In the genomic region with DNA sequence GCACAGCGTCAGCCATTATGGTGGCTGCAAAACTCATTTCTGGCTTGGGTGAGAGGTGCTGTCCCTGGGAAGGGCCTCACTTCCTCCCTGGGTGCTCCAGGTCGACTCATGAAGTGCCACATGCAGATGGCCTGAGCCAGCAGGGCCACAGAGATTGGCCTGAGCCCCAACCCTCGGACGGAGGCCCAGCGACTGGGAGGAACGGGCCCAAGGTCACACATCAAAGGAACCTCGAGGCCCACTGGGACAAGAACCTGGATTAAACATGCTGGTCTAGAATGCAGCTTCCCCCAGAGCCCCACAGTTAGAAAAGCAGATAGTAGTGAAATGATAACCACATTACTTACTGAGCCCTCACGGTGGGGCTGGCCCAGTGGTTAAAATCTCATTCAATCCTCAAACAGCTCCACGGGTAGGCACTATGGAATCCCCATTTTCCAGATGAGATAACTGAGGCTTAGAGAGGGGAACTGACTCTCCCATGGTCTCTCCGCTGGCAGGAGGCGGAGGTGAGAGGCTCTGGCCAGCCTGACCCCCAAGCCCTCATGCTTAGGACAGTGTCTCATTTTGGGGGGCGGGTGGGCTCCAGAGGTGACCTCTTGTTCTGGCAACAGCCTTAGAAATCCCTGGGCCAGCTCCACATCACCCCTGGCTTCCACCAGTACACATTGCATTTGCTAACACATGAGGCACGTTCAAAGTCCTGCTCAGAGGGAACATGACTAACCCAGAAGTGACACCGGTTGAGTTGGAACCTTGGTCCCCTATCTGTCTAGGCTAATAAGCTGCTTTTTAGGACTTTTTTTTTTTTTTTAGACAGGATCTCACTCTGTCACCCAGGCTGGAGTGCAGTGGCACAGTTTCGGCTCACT, we compare ENCODE assay signal across 1 cellular context.
TF ChIP-seq lines count a peak whose summit lies in the region.

No MANE protein-coding gene starts in this region.

TF ChIP-seq in HepG2, 621 proteins besides CTCF, POLR2A, EP300 and RAD21 (continued from another document and continues in another):
- TF ChIP-seq TCF7 (IDR thresholded peaks at IDR 0.05; ENCODE audit: low read depth), result peak; percentile 81
- 0 out of 2 replicates have a peak, but pooled peaks have one; percentile 74 for TF ChIP-seq ZNF343 (CRISPR knock-in tag; IDR thresholded peaks at IDR 0.05)
- peak; percentile 85 for TF ChIP-seq TBX2 (CRISPR knock-in tag; IDR thresholded peaks at IDR 0.05; ENCODE audit: borderline replicate concordance)
- TF ChIP-seq, protein P1, sequence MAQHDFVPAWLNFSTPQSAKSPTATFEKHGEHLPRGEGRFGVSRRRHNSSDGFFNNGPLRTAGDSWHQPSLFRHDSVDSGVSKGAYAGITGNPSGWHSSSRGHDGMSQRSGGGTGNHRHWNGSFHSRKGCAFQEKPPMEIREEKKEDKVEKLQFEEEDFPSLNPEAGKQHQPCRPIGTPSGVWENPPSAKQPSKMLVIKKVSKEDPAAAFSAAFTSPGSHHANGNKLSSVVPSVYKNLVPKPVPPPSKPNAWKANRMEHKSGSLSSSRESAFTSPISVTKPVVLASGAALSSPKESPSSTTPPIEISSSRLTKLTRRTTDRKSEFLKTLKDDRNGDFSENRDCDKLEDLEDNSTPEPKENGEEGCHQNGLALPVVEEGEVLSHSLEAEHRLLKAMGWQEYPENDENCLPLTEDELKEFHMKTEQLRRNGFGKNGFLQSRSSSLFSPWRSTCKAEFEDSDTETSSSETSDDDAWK (CRISPR knock-in tag; IDR thresholded peaks at IDR 0.05), result no peak
- peak; percentile 36; the same call in 1 of the 2 replicates for TF ChIP-seq NCOA2 (CRISPR knock-in tag; IDR thresholded peaks at IDR 0.05)
- TF ChIP-seq MED8 (CRISPR knock-in tag; IDR thresholded peaks at IDR 0.05; ENCODE audit: insufficient replicate concordance), result no peak
- TF ChIP-seq MXD4 (CRISPR knock-in tag; IDR thresholded peaks at IDR 0.05), result peak; percentile 49; the same call in 1 of the 2 replicates
- no peak; the same call in 1 of the 2 replicates for TF ChIP-seq KDM5B (CRISPR knock-in tag; IDR thresholded peaks at IDR 0.05; ENCODE audit: borderline replicate concordance)
- no peak for TF ChIP-seq PBX2 (CRISPR knock-in tag; IDR thresholded peaks at IDR 0.05)
- TF ChIP-seq AFF4 (CRISPR knock-in tag; IDR thresholded peaks at IDR 0.05), result no peak
- no peak for TF ChIP-seq ZNF546 (CRISPR knock-in tag; conservative IDR thresholded peaks at IDR 0.05)
- no peak for TF ChIP-seq ZMAT3 (CRISPR knock-in tag; conservative IDR thresholded peaks at IDR 0.05)
- TF ChIP-seq KAT2B (IDR thresholded peaks at IDR 0.05; ENCODE audit: borderline replicate concordance, low read depth, low read length), result no peak
- no peak for TF ChIP-seq PLRG1 (conservative IDR thresholded peaks at IDR 0.05)
- 0 out of 2 replicates have a peak, but pooled peaks have one; percentile 29 for TF ChIP-seq SOX5 (CRISPR knock-in tag; IDR thresholded peaks at IDR 0.05; ENCODE audit: borderline replicate concordance)
- TF ChIP-seq, protein P2, sequence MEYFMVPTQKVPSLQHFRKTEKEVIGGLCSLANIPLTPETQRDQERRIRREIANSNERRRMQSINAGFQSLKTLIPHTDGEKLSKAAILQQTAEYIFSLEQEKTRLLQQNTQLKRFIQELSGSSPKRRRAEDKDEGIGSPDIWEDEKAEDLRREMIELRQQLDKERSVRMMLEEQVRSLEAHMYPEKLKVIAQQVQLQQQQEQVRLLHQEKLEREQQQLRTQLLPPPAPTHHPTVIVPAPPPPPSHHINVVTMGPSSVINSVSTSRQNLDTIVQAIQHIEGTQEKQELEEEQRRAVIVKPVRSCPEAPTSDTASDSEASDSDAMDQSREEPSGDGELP (IDR thresholded peaks at IDR 0.05; ENCODE audit: borderline replicate concordance, low read depth), result peak; percentile 21; the same call in 1 of the 2 replicates
- no peak for TF ChIP-seq SRSF9 (IDR thresholded peaks at IDR 0.05; ENCODE audit: borderline replicate concordance, insufficient read depth, low read depth, low read length, poor library complexity, severe bottlenecking)
- peak; percentile 95 for TF ChIP-seq XRCC5 (optimal IDR thresholded peaks at IDR 0.05; ENCODE audit: low read length)
- TF ChIP-seq ZNF607 (CRISPR knock-in tag; IDR thresholded peaks at IDR 0.05; ENCODE audit: borderline replicate concordance), result 0 out of 2 replicates have a peak, but pooled peaks have one; percentile 72
- peak; percentile 68 for TF ChIP-seq BCL3 (CRISPR knock-in tag; IDR thresholded peaks at IDR 0.05)
- TF ChIP-seq RORA (CRISPR knock-in tag; IDR thresholded peaks at IDR 0.05), result no peak
- TF ChIP-seq, protein P3, sequence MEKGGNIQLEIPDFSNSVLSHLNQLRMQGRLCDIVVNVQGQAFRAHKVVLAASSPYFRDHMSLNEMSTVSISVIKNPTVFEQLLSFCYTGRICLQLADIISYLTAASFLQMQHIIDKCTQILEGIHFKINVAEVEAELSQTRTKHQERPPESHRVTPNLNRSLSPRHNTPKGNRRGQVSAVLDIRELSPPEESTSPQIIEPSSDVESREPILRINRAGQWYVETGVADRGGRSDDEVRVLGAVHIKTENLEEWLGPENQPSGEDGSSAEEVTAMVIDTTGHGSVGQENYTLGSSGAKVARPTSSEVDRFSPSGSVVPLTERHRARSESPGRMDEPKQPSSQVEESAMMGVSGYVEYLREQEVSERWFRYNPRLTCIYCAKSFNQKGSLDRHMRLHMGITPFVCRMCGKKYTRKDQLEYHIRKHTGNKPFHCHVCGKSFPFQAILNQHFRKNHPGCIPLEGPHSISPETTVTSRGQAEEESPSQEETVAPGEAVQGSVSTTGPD (CRISPR knock-in tag; IDR thresholded peaks at IDR 0.05), result no peak
- TF ChIP-seq ARNTL (CRISPR knock-in tag; IDR thresholded peaks at IDR 0.05), result peak; percentile 36
- peak; percentile 20; the same call in 1 of the 2 replicates for TF ChIP-seq MAZ (IDR thresholded peaks at IDR 0.05; ENCODE audit: borderline replicate concordance, low read depth, low read length)
- TF ChIP-seq MAZ (CRISPR knock-in tag; IDR thresholded peaks at IDR 0.05; ENCODE audit: low read depth), result no peak
- peak; percentile 31; the same call in 1 of the 2 replicates for TF ChIP-seq NR2F2 (IDR thresholded peaks at IDR 0.05; ENCODE audit: borderline replicate concordance, low read depth)
- TF ChIP-seq ZFP37 (CRISPR knock-in tag; IDR thresholded peaks at IDR 0.05; ENCODE audit: borderline replicate concordance), result no peak; the same call in 1 of the 2 replicates
- peak; percentile 69; the same call in 1 of the 2 replicates for TF ChIP-seq MYC (CRISPR knock-in tag; IDR thresholded peaks at IDR 0.05; ENCODE audit: borderline replicate concordance)
- TF ChIP-seq SMAD9 (CRISPR knock-in tag; IDR thresholded peaks at IDR 0.05), result 0 out of 2 replicates have a peak, but pooled peaks have one; percentile 25
- TF ChIP-seq SP1 (IDR thresholded peaks at IDR 0.05), result no peak
- TF ChIP-seq SP1 (CRISPR knock-in tag; IDR thresholded peaks at IDR 0.05), result peak; percentile 16; the same call in 1 of the 2 replicates
- no peak for TF ChIP-seq ZNF589 (CRISPR knock-in tag; conservative IDR thresholded peaks at IDR 0.05)
- TF ChIP-seq ZBTB3 (CRISPR knock-in tag; IDR thresholded peaks at IDR 0.05; ENCODE audit: borderline replicate concordance, low read depth), result 0 out of 2 replicates have a peak, but pooled peaks have one; percentile 83
- TF ChIP-seq NR2C2 (CRISPR knock-in tag; IDR thresholded peaks at IDR 0.05; ENCODE audit: borderline replicate concordance), result peak; percentile 60
- peak; percentile 73 for TF ChIP-seq CEBPG (CRISPR knock-in tag; IDR thresholded peaks at IDR 0.05)
- TF ChIP-seq HIC2 (CRISPR knock-in tag; IDR thresholded peaks at IDR 0.05; ENCODE audit: low read depth), result peak; percentile 62; the same call in 1 of the 2 replicates
- 0 out of 2 replicates have a peak, but pooled peaks have one; percentile 74 for TF ChIP-seq ZNF414 (CRISPR knock-in tag; IDR thresholded peaks at IDR 0.05)
- no peak for TF ChIP-seq ZNF549 (CRISPR knock-in tag; IDR thresholded peaks at IDR 0.05)
- peak; percentile 100 for TF ChIP-seq CHD4 (IDR thresholded peaks at IDR 0.05; ENCODE audit: borderline replicate concordance, low read length)
- TF ChIP-seq, protein P4, sequence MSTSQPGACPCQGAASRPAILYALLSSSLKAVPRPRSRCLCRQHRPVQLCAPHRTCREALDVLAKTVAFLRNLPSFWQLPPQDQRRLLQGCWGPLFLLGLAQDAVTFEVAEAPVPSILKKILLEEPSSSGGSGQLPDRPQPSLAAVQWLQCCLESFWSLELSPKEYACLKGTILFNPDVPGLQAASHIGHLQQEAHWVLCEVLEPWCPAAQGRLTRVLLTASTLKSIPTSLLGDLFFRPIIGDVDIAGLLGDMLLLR (CRISPR knock-in tag; IDR thresholded peaks at IDR 0.05), result no peak; the same call in 1 of the 2 replicates
- TF ChIP-seq ZNF446 (CRISPR knock-in tag; IDR thresholded peaks at IDR 0.05), result no peak
- TF ChIP-seq MIER3 (CRISPR knock-in tag; IDR thresholded peaks at IDR 0.05; ENCODE audit: borderline replicate concordance), result no peak; the same call in 1 of the 2 replicates
- TF ChIP-seq FOXJ3 (CRISPR knock-in tag; IDR thresholded peaks at IDR 0.05; ENCODE audit: borderline replicate concordance), result peak; percentile 65; the same call in 1 of the 2 replicates
- no peak; the same call in 1 of the 2 replicates for TF ChIP-seq ZNF484 (CRISPR knock-in tag; IDR thresholded peaks at IDR 0.05; ENCODE audit: borderline replicate concordance, low read depth)
- 0 out of 2 replicates have a peak, but pooled peaks have one; percentile 14 for TF ChIP-seq KMT2B (CRISPR knock-in tag; IDR thresholded peaks at IDR 0.05)
- TF ChIP-seq NPAS2 (CRISPR knock-in tag; IDR thresholded peaks at IDR 0.05; ENCODE audit: borderline replicate concordance), result no peak
- TF ChIP-seq FOXA3 (CRISPR knock-in tag; IDR thresholded peaks at IDR 0.05), result peak; percentile 44; the same call in 1 of the 2 replicates
- TF ChIP-seq ZFY (CRISPR knock-in tag; IDR thresholded peaks at IDR 0.05), result peak; percentile 66
- TF ChIP-seq, protein P5, sequence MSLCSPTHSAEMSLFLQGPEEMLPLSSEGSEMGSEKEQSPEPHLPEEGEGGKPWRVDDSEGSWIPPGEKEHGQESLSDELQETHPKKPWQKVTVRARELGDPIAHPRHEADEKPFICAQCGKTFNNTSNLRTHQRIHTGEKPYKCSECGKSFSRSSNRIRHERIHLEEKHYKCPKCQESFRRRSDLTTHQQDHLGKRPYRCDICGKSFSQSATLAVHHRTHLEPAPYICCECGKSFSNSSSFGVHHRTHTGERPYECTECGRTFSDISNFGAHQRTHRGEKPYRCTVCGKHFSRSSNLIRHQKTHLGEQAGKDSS (CRISPR knock-in tag; IDR thresholded peaks at IDR 0.05; ENCODE audit: borderline replicate concordance, low read depth), result peak; percentile 68; the same call in 1 of the 2 replicates
